ENCODE assay signal across 8 cellular contexts in genomic region chr19:3366104-3366760, GRCh38. TPM values are rescaled to one million over a fixed set of nuclear protein-coding genes. Genes with fewer than 3 reads are reported as not detected.
DNase-seq lines count a peak whose midpoint lies in the region; ATAC-seq and TF ChIP-seq lines count a peak whose summit lies in the region.

NFIC (plus strand) TSS chr19:3366583; CDS start chr19:3366637, 54 bp downstream.

- H3K4me1 Mint-ChIP-seq in endodermal cell (no peaks in the 10 kb centered on the region), memory B cell (peaks cover 46% of the 10 kb centered on the region)
- peaks cover 69% of the 10 kb centered on the region for H3K4me1 Mint-ChIP-seq in stimulated activated naive CD8-positive, alpha-beta T cell treated with anti-CD3 and anti-CD28 coated beads, Interleukin-15, amount 100 ng/mL, for 72 hours

- no peaks in the 10 kb centered on the region for H3K36me3 Mint-ChIP-seq in endodermal cell (ENCODE audit: low read depth)
- H3K36me3 Mint-ChIP-seq in memory B cell: peaks cover 4% of the 10 kb centered on the region

- H3K9ac ChIP-seq in endodermal cell (ENCODE audit: extremely low read depth, low read length, poor library complexity, severe bottlenecking) (no peak within 1 kb of the TSS), Karpas-422 (ENCODE audit: low read length) (no peak within 1 kb of the TSS)

- DNase-seq in GM10248 (ENCODE audit: extremely low spot score) (peak; percentile 71), MV-4-11 (lab: John Stamatoyannopoulos, UW) (peak; percentile 86), endodermal cell (peak; percentile 74), memory B cell (ENCODE audit: low spot score in 2 of 2) (no peak), NCI-H1048 (lab: John Stamatoyannopoulos, UW) (no peak), Karpas-422 (no peak)
- DNase-seq in activated CD4-positive, alpha-beta T cell treated with anti-CD3 and anti-CD28 coated beads, Interleukin-2, amount 50 U/mL, for 1 hour: peak; percentile 38
- peak; percentile 12 to 43 for DNase-seq in stimulated activated naive CD8-positive, alpha-beta T cell treated with anti-CD3 and anti-CD28 coated beads, Interleukin-15, amount 100 ng/mL, for 72 hours

- TF ChIP-seq CTCF in GM10248 (IDR thresholded peaks at IDR 0.05; ENCODE audit: control extremely low read depth, extremely low read depth, low read depth, missing control alignments) (no peak), endodermal cell (conservative IDR thresholded peaks at IDR 0.05) (no peak)

- no peak within 1 kb of the TSS for H2AFZ ChIP-seq in Karpas-422 (ENCODE audit: low read length)

- H3K4me3 Mint-ChIP-seq in endodermal cell (peak within 1 kb of the TSS; percentile 43), memory B cell (peak within 1 kb of the TSS; percentile 73)
- H3K4me3 Mint-ChIP-seq in stimulated activated naive CD8-positive, alpha-beta T cell treated with anti-CD3 and anti-CD28 coated beads, Interleukin-15, amount 100 ng/mL, for 72 hours: peak within 1 kb of the TSS; percentile 81 to 88

- H3K27me3 ChIP-seq in endodermal cell (ENCODE audit: control insufficient read depth, insufficient read depth, low read length, poor library complexity, severe bottlenecking) (peaks cover 98% of the 10 kb centered on the region), Karpas-422 (ENCODE audit: low read length) (no peaks in the 10 kb centered on the region)

- H3K9me2 ChIP-seq in Karpas-422 (replicated peaks; ENCODE audit: insufficient read depth, low read length): no peaks in the 10 kb centered on the region

- H3K9me3 Mint-ChIP-seq in endodermal cell (no peaks in the 10 kb centered on the region), memory B cell (no peaks in the 10 kb centered on the region)
- no peaks in the 10 kb centered on the region for H3K9me3 Mint-ChIP-seq in stimulated activated naive CD8-positive, alpha-beta T cell treated with anti-CD3 and anti-CD28 coated beads, Interleukin-15, amount 100 ng/mL, for 72 hours

- H3K27me3 Mint-ChIP-seq in endodermal cell (ENCODE audit: insufficient read depth) (peaks cover 96% of the 10 kb centered on the region), memory B cell (peaks cover 14% of the 10 kb centered on the region)
- H3K27me3 Mint-ChIP-seq in stimulated activated naive CD8-positive, alpha-beta T cell treated with anti-CD3 and anti-CD28 coated beads, Interleukin-15, amount 100 ng/mL, for 72 hours: no peaks in the 10 kb centered on the region

- H3K4me1 ChIP-seq in endodermal cell (ENCODE audit: control insufficient read depth, insufficient read depth, low read length) (no peaks in the 10 kb centered on the region), Karpas-422 (ENCODE audit: low read length) (no peaks in the 10 kb centered on the region; the same call in 1 of the 2 replicates)

- no peak within 1 kb of the TSS for H3K27ac ChIP-seq in endodermal cell (ENCODE audit: low read depth, low read length)
- no peak within 1 kb of the TSS for H3K27ac ChIP-seq in Karpas-422 (ENCODE audit: low read length)

- CTCF ChIA-PET in GM10248 (lab: Yijun Ruan, JAX): interaction anchor here (1.2 kb wide), 2 partner anchors 63 to 65 kb away, joined by 4 read pairs; no protein-coding TSS in a partner anchor

- H3K36me3 ChIP-seq in endodermal cell (ENCODE audit: control insufficient read depth, insufficient read depth, low read length) (no peaks in the 10 kb centered on the region), Karpas-422 (ENCODE audit: insufficient read depth, low read length) (no peaks in the 10 kb centered on the region)

- peak within 1 kb of the TSS; percentile 45 for H3K4me3 ChIP-seq in endodermal cell (ENCODE audit: low read length)
- no peak within 1 kb of the TSS for H3K4me3 ChIP-seq in Karpas-422 (ENCODE audit: low read length)

- 1% methylated on average over 36 of the region's 54 CpGs; no CpG with 5 or more reads in 1 of the 2 experiments for WGBS in endodermal cell (ENCODE audit: insufficient coverage in 1 of 2, insufficient read length in 1 of 2), 2 experiments

- H3K4me2 ChIP-seq in Karpas-422 (ENCODE audit: low read depth, low read length, poor library complexity, severe bottlenecking): no peak within 1 kb of the TSS

- H3K79me2 ChIP-seq in Karpas-422 (ENCODE audit: low read length): no peaks in the 10 kb centered on the region

- ATAC-seq in memory B cell (ENCODE audit: low read depth): peak; percentile 21
- ATAC-seq in stimulated activated naive CD8-positive, alpha-beta T cell treated with anti-CD3 and anti-CD28 coated beads, Interleukin-15, amount 100 ng/mL, for 72 hours: peak; percentile 31

- POLR2A ChIA-PET in GM10248 (lab: Yijun Ruan, JAX): interaction anchor here (0.6 kb wide), 1 partner anchor 23 kb away, joined by 3 read pairs; no protein-coding TSS in a partner anchor

- H3K9me3 ChIP-seq in endodermal cell (ENCODE audit: control insufficient read depth, low read length): no peaks in the 10 kb centered on the region
- H3K9me3 ChIP-seq in Karpas-422 (ENCODE audit: low read length): no peaks in the 10 kb centered on the region

- H3K27ac Mint-ChIP-seq in endodermal cell: no peak within 1 kb of the TSS
- H3K27ac Mint-ChIP-seq in memory B cell: no peak within 1 kb of the TSS
- H3K27ac Mint-ChIP-seq in stimulated activated naive CD8-positive, alpha-beta T cell treated with anti-CD3 and anti-CD28 coated beads, Interleukin-15, amount 100 ng/mL, for 72 hours: peak within 1 kb of the TSS in 1 of 2 donors; percentile 92

- peaks cover 57% of the 10 kb centered on the region; the same call in 1 of the 2 replicates for H4K20me1 ChIP-seq in Karpas-422 (ENCODE audit: insufficient read depth, low read depth, low read length)

RNA-seq across cellular contexts. Expression of gene NFIC, which starts in this region (rescaled TPM):
- 1 to 10 TPM; 5.2 to 6.6 TPM for total RNA-seq in endodermal cell
- polyA plus RNA-seq in endodermal cell (2013, experiment 1 of 2): 4.0 TPM
- polyA plus RNA-seq in endodermal cell (2013, experiment 2 of 2): 3.7 TPM
- 0.82 and 4.4 TPM in 2 replicates for total RNA-seq in Karpas-422 (2014; rRNA removed; shearing (Covaris generic); ENCODE audit: low replicate concordance)

Comparison
In these comparisons a context has a peak if more than half of its experiments do, and no peak if none do; other contexts are left out.
1. DNase-seq: peak in GM10248 (single experiment), MV-4-11 (single experiment), activated CD4-positive, alpha-beta T cell treated with anti-CD3 and anti-CD28 coated beads, Interleukin-2, amount 50 U/mL, for 1 hour (single experiment), endodermal cell (single experiment) and stimulated activated naive CD8-positive, alpha-beta T cell treated with anti-CD3 and anti-CD28 coated beads, Interleukin-15, amount 100 ng/mL, for 72 hours (2 of 2); none in memory B cell (0 of 2), NCI-H1048 (single experiment) and Karpas-422 (single experiment).
2. Peak in every context shown above with its lines, with median percentiles within 50 percentile points of each other: H3K4me3 Mint-ChIP-seq.